ENCODE assay signal across 24 cellular contexts in the genomic region with DNA sequence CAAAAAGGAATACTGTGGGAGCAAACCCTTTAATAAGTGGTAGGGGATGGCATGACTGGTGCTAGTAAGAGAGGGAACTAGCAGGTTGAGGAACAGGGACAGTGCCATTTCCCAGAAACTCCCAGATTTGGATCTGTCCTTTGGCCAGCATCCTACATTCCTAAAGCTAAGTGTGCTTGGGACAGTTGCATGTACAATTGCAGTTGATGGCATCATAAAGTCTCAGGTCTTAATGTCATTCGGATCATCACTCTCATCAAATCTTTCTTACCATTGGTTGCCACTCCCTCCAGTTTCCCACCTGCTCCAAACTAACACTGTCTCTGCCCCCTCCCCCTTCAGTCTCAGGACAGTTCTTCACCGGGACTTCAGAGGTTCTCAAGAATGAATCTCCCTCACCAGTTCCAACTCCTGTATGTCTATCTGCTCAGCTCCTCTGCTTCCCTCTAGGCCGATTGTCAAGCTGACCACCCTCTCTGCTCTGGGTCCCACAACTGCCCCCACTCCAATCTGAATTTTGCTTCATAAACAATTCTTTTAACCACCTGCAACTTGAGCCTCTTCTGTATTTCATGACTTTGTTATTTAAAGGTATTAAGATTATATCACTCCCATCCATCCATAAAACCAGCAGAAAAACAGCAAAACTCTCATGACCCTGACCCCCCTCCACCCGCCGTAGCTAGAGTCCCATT. TPM values are rescaled to one million over a fixed set of nuclear protein-coding genes. Genes with fewer than 3 reads are reported as not detected.
"Had no signal": no experiment of that assay in that cellular context is flagged by ENCODE, and none has a peak within 500 bp of the region (broad histone marks: within the 10 kb centered on the region; RNA-seq: fewer than 3 reads in every experiment).

No MANE protein-coding gene starts in this region.

- DNase-seq: dorsolateral prefrontal cortex; effector CD4-positive, alpha-beta T cell; foreskin fibroblast; heart left ventricle; kidney; left lung; naive thymus-derived CD8-positive, alpha-beta T cell; nephron progenitor cell; nucleus accumbens; stimulated activated CD4-positive, alpha-beta T cell treated with anti-CD3 and anti-CD28 coated beads, Interleukin-4, amount 100 ng/mL, for 4 hours; stimulated activated naive CD8-positive, alpha-beta T cell treated with anti-CD3 and anti-CD28 coated beads, Interleukin-15, Interleukin-2, amounts not matched to agents 100 U/mL and 50 U/mL, for 24 hours; substantia nigra; testis; tibial artery had no signal

- FAIRE-seq: colon, kidney had no signal

- H3K9me3 ChIP-seq: gastroesophageal sphincter, heart left ventricle, left lung, prostate gland, right atrium auricular region, testis, tibial artery had no signal

- ATAC-seq: gastroesophageal sphincter; heart left ventricle; left lung; naive thymus-derived CD8-positive, alpha-beta T cell; sciatic nerve; stimulated activated memory B cell treated with anti-CD40 and anti-IgM and Interleukin-4, amounts not matched to agents 10 μg/mL and 1 μg/mL and 100 μg/mL, for 72 hours; stimulated activated naive CD8-positive, alpha-beta T cell treated with anti-CD3 and anti-CD28 coated beads, Interleukin-15, Interleukin-2, amounts not matched to agents 100 U/mL and 50 U/mL, for 24 hours had no signal

- H3K4me1 ChIP-seq: prostate gland, right atrium auricular region had no signal

- H3K4me3 ChIP-seq: gastroesophageal sphincter, heart left ventricle, hepatocyte, left lung, prostate gland, right atrium auricular region, testis, tibial artery had no signal

- H3K27me3 ChIP-seq: right atrium auricular region, testis had no signal

- H3K36me3 ChIP-seq: gastroesophageal sphincter, heart left ventricle, left lung, prostate gland, right atrium auricular region, tibial artery had no signal

- H3K27ac ChIP-seq: gastroesophageal sphincter, heart left ventricle, hepatocyte, left lung, prostate gland, right atrium auricular region, testis, tibial artery had no signal

RNA-seq across cellular contexts. Expression of a gene that starts 5.5 kb away (rescaled TPM):
- total RNA-seq: hepatocyte; lung microvascular endothelial cell; myocyte; naive thymus-derived CD8-positive, alpha-beta T cell; osteocyte had no signal
- polyA plus RNA-seq: hepatocyte; naive thymus-derived CD8-positive, alpha-beta T cell had no signal
